In the genomic region with DNA sequence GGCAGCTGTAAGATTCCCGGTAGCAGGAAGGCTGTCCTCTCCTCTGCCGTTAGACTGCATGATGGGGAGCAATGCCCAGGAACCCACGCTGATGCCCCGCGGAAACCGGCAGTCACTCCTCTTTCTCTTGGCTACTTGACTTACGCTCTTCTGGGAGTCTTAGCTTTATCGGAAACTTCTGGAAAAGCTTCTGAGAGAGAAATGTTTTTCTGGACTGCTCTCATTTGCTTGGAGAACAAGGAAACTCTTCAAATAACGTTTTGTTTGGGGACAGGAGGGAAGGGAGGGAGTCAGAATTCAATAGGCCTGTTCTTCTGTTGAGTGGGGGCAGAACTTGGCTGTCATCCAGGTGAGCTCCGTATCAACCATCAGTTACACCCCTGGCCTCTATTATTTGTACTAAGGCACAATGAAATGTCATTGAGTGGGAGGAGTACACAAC, we compare ENCODE assay signal across 8 cellular contexts.
DNase-seq lines count a peak whose midpoint lies in the region; ATAC-seq and TF ChIP-seq lines count a peak whose summit lies in the region.

No MANE protein-coding gene starts in this region.

- no peak overlapping the region for H2AFZ ChIP-seq in OCI-LY3 (ENCODE audit: low read depth, low read length)

- no peak for TF ChIP-seq CTCF in OCI-LY3 (IDR thresholded peaks at IDR 0.05; ENCODE audit: low read depth, low read length)

- H3K4me2 ChIP-seq in OCI-LY3 (ENCODE audit: low read length) = peak overlapping the region; percentile 80

- H3K9ac ChIP-seq in OCI-LY3 (ENCODE audit: low read length) = no peak overlapping the region
- H3K9ac ChIP-seq in duodenal mucosa (ENCODE audit: low read depth in 1 of 2, low read length in 2 of 2) = peak overlapping the region; percentile 73 to 75
- H3K9ac ChIP-seq in muscle layer of colon (ENCODE audit: low read length) = no peak overlapping the region

- H3K27me3 ChIP-seq in OCI-LY3 (ENCODE audit: low read depth, low read length) (peaks cover 74% of the 10 kb centered on the region), duodenal mucosa (ENCODE audit: control insufficient read depth in 1 of 2, insufficient read depth in 2 of 2, low read length in 2 of 2) (no peaks in the 10 kb centered on the region), muscle layer of colon (ENCODE audit: control insufficient read depth in 1 of 2, insufficient read depth in 2 of 2, low read length in 2 of 2) (no peaks in the 10 kb centered on the region)

- H3K4me1 ChIP-seq in OCI-LY3 (ENCODE audit: low read length) = peaks cover 28% of the 10 kb centered on the region
- peaks cover 45 to 47% of the 10 kb centered on the region in 2 donors for H3K4me1 ChIP-seq in duodenal mucosa (ENCODE audit: control insufficient read depth in 1 of 2, insufficient read depth in 2 of 2, low read length in 2 of 2)
- no peaks in the 10 kb centered on the region for H3K4me1 ChIP-seq in muscle layer of colon (ENCODE audit: insufficient read depth, low read length)

- H3K36me3 ChIP-seq in OCI-LY3 (replicated peaks; ENCODE audit: low read depth, low read length) (no peaks in the 10 kb centered on the region), duodenal mucosa (ENCODE audit: control insufficient read depth in 1 of 2, insufficient read depth in 2 of 2, low read length in 2 of 2) (no peaks in the 10 kb centered on the region), muscle layer of colon (ENCODE audit: insufficient read depth, low read length) (no peaks in the 10 kb centered on the region)

- peaks cover 38% of the 10 kb centered on the region for H4K20me1 ChIP-seq in OCI-LY3 (ENCODE audit: insufficient read depth, low read length)

- peak in 58 of 76 experiments; percentile 4 to 74 (median 42) for DNase-seq in HUDEP-2 (lab: John Stamatoyannopoulos, UW; ENCODE audit: unreplicated experiment in 76 of 76)
- no peak for DNase-seq in stimulated activated CD4-positive, alpha-beta T cell treated with anti-CD3 and anti-CD28 coated beads, Interleukin-2, amount 100 ng/mL, for 48 hours
- no peak for DNase-seq in T1000 (lab: John Stamatoyannopoulos, UW)
- no peak for DNase-seq in amniotic stem cell (lab: John Stamatoyannopoulos, UW)

- no peaks in the 10 kb centered on the region for H3K79me2 ChIP-seq in OCI-LY3 (ENCODE audit: low read length)

- no peaks in the 10 kb centered on the region for H3K9me3 ChIP-seq in OCI-LY3 (ENCODE audit: insufficient read depth, low read length)
- no peaks in the 10 kb centered on the region for H3K9me3 ChIP-seq in duodenal mucosa (ENCODE audit: control insufficient read depth in 1 of 2, low read length in 2 of 2)
- H3K9me3 ChIP-seq in muscle layer of colon (ENCODE audit: low read length) = no peaks in the 10 kb centered on the region

- H3K27ac ChIP-seq in OCI-LY3 (ENCODE audit: low read length) = no peak overlapping the region
- H3K27ac ChIP-seq in duodenal mucosa (ENCODE audit: low read depth, low read length) = peak overlapping the region; percentile 79
- H3K27ac ChIP-seq in muscle layer of colon (ENCODE audit: low read depth, low read length) = peak overlapping the region; percentile 59

- no peak for ATAC-seq in GM19351 (IDR thresholded peaks at IDR 0.05; ENCODE audit: unreplicated experiment)

- H3K4me3 ChIP-seq in OCI-LY3 (ENCODE audit: low read length) (0 out of 2 replicates have a peak overlapping the region, but pooled peaks have one; percentile 66), duodenal mucosa (ENCODE audit: low read depth in 1 of 2, low read length in 2 of 2) (peak overlapping the region; percentile 62 to 67), muscle layer of colon (ENCODE audit: low read depth in 1 of 2, low read length in 2 of 2) (peak overlapping the region; percentile 38 to 54)

Comparison
In these comparisons a context has a peak if more than half of its experiments do, and no peak if none do; other contexts are left out.
1. DNase-seq: peak in HUDEP-2 (58 of 76); none in stimulated activated CD4-positive, alpha-beta T cell treated with anti-CD3 and anti-CD28 coated beads, Interleukin-2, amount 100 ng/mL, for 48 hours (0 of 2), T1000 (single experiment) and amniotic stem cell (single experiment).
2. H3K9ac ChIP-seq: peak in duodenal mucosa (2 of 2); none in OCI-LY3 (single experiment) and muscle layer of colon (single experiment).
3. Peak in every context shown above with its lines, with median percentiles within 50 percentile points of each other: H3K4me3 ChIP-seq.